24 cellular contexts compared by ENCODE assay signal in genomic region chr18:28149810-28150420, GRCh38. TPM values are rescaled to one million over a fixed set of nuclear protein-coding genes. Genes with fewer than 3 reads are reported as not detected.
DNase-seq lines count a peak whose midpoint lies in the region; ATAC-seq, FAIRE-seq and TF ChIP-seq lines count a peak whose summit lies in the region.
"Had no signal": no experiment of that assay in that cellular context is flagged by ENCODE, and none has a peak within 500 bp of the region (broad histone marks: within the 10 kb centered on the region; RNA-seq: fewer than 3 reads in every experiment).

No MANE protein-coding gene starts in this region.

- no peak for TF ChIP-seq POLR2A in thyroid gland (IDR thresholded peaks at IDR 0.05)

- H3K4me1 ChIP-seq in SK-N-SH (ENCODE audit: control insufficient read depth in 1 of 2, insufficient read depth in 2 of 2, low read depth in 1 of 2, low read length in 1 of 2) (peaks cover 8 to 18% of the 10 kb centered on the region in 2 experiments), kidney (ENCODE audit: control insufficient read depth in 1 of 2, insufficient read depth in 1 of 2, low read depth in 1 of 2, low read length in 2 of 2) (peaks cover 0 to 4% of the 10 kb centered on the region in 2 donors), thyroid gland (peaks cover 9% of the 10 kb centered on the region in 2 donors)
- H3K4me1 ChIP-seq: SJCRH30, upper lobe of left lung had no signal

- H3K27me3 ChIP-seq in SK-N-SH (ENCODE audit: insufficient read depth), result no peaks in the 10 kb centered on the region
- no peaks in the 10 kb centered on the region for H3K27me3 ChIP-seq in dorsolateral prefrontal cortex
- no peaks in the 10 kb centered on the region for H3K27me3 ChIP-seq in thyroid gland
- H3K27me3 ChIP-seq: SJCRH30, upper lobe of left lung had no signal

- no peaks in the 10 kb centered on the region for H3K9me2 ChIP-seq in SK-N-SH

- H3K4me3 ChIP-seq in SK-N-SH (ENCODE audit: low read depth in 2 of 2, low read length in 1 of 2) (no peak overlapping the region), dorsolateral prefrontal cortex (no peak overlapping the region), kidney (ENCODE audit: low read length in 2 of 2) (peak overlapping the region; percentile 9 to 26), thyroid gland (replicated peaks in 1 of 3) (no peak overlapping the region)
- H3K4me3 ChIP-seq: SJCRH30, upper lobe of left lung had no signal

- ATAC-seq in SK-N-SH treated with all-trans-retinoic acid at 6 μM for 48 hours (peak; percentile 9; the same call in 2 of the 3 replicates), HG02798 (IDR thresholded peaks at IDR 0.05; ENCODE audit: poor library complexity, unreplicated experiment) (no peak)
- ATAC-seq: esophagus mucosa had no signal

- CTCF ChIA-PET in SK-N-SH (lab: Yijun Ruan, JAX), result no interaction called here

- H3K4me2 ChIP-seq in SK-N-SH, result no peak overlapping the region

- peaks cover 81% of the 10 kb centered on the region for H4K20me1 ChIP-seq in SK-N-SH (ENCODE audit: insufficient read depth)

- no peak for TF ChIP-seq RAD21 in SK-N-SH (IDR thresholded peaks at IDR 0.05; ENCODE audit: low read length)

- no peak for FAIRE-seq in kidney (lab: Jason Lieb, UNC)

- DNase-seq in SK-N-SH, result no peak
- peak in 1 of 10 donors; percentile 39 for DNase-seq in dorsolateral prefrontal cortex
- DNase-seq in kidney, result no peak
- peak; percentile 70 to 80 for DNase-seq in thyroid gland
- DNase-seq in stimulated activated CD4-positive, alpha-beta T cell treated with anti-CD3 and anti-CD28 coated beads, Interleukin-2, amount 100 ng/mL, for 24 hours, result no peak
- DNase-seq in NCI-H1436 treated with DMSO at 0.1 percent for 48 hours (lab: John Stamatoyannopoulos, UW), result no peak
- DNase-seq: activated CD4-positive, alpha-beta T cell treated with anti-CD3 and anti-CD28 coated beads, Interleukin-2, amount 50 U/mL, for 48 hours; activated naive CD8-positive, alpha-beta T cell treated with anti-CD3 and anti-CD28 coated beads, Interleukin-2, amount 10 ng/mL, durations not matched to agents 7 days and 5 days; AML-193; CD4-positive, alpha-beta memory T cell; DMS153; effector memory CD4-positive, alpha-beta T cell; foreskin melanocyte; GF-D8; hippocampal formation; Kasumi-1; NCI-H187 treated with DMSO at 0.1 percent for 48 hours; NCI-H345; SJCRH30; T-helper 1 cell had no signal

- H3K27ac ChIP-seq in SK-N-SH (ENCODE audit: low read depth in 2 of 2, low read length in 1 of 2) (no peak overlapping the region; a peak in 1 of 4 replicates), dorsolateral prefrontal cortex (peak overlapping the region in 35 of 59 donors; percentile 0 to 86 (median 41)), kidney (ENCODE audit: low read depth in 2 of 2, low read length in 2 of 2) (peak overlapping the region in 1 of 2 donors; percentile 27), thyroid gland (peak overlapping the region in 1 of 3 donors; percentile 13)
- H3K27ac ChIP-seq: SJCRH30, upper lobe of left lung had no signal

- H3K36me3 ChIP-seq in SK-N-SH (replicated peaks in 1 of 2; ENCODE audit: control insufficient read depth in 1 of 2, insufficient read depth in 2 of 2, low read length in 1 of 2), result peaks cover 27 to 28% of the 10 kb centered on the region in 2 experiments
- H3K36me3 ChIP-seq in kidney (ENCODE audit: control insufficient read depth in 1 of 2, insufficient read depth in 2 of 2, low read length in 2 of 2), result no peaks in the 10 kb centered on the region
- no peaks in the 10 kb centered on the region for H3K36me3 ChIP-seq in thyroid gland
- H3K36me3 ChIP-seq: SJCRH30, upper lobe of left lung had no signal

- TF ChIP-seq EP300 in SK-N-SH (IDR thresholded peaks at IDR 0.05; ENCODE audit: borderline replicate concordance in 1 of 2, low read depth in 1 of 2, low read length in 1 of 2), result no peak

- H3K79me2 ChIP-seq in SK-N-SH (ENCODE audit: insufficient read depth), result peaks cover 100% of the 10 kb centered on the region

- no peak overlapping the region for H3K9ac ChIP-seq in SK-N-SH
- H3K9ac ChIP-seq in kidney (ENCODE audit: low read length in 2 of 2), result no peak overlapping the region

- peaks cover 25% of the 10 kb centered on the region for H3F3A ChIP-seq in SK-N-SH (replicated peaks; ENCODE audit: insufficient read depth)

- H2AFZ ChIP-seq in SK-N-SH (ENCODE audit: low read depth), result no peak overlapping the region

- no peaks in the 10 kb centered on the region for H3K9me3 ChIP-seq in SK-N-SH
- no peaks in the 10 kb centered on the region for H3K9me3 ChIP-seq in kidney (ENCODE audit: control insufficient read depth in 1 of 2, low read length in 2 of 2)
- H3K9me3 ChIP-seq in thyroid gland, result no peaks in the 10 kb centered on the region
- H3K9me3 ChIP-seq: SJCRH30, upper lobe of left lung had no signal

- WGBS in SK-N-SH (ENCODE audit: low lambda C conversion rate), result 94% methylated on average over 14 of the region's 14 CpGs
- 49% methylated on average over 14 of the region's 14 CpGs for WGBS in thyroid gland, 2 donors

- intact Hi-C loops in dorsolateral prefrontal cortex (cut with DNase I), result no loop called here
- intact Hi-C loops in kidney (cut with DNase I), result no loop called here
- intact Hi-C loops in thyroid gland (cut with DNase I), result no loop called here

- TF ChIP-seq CTCF in SK-N-SH (IDR thresholded peaks at IDR 0.05) (no peak), dorsolateral prefrontal cortex (IDR thresholded peaks at IDR 0.05 in 54 of 56, conservative IDR thresholded peaks at IDR 0.05 in 2 of 56; ENCODE audit: low read depth in 1 of 56, partially characterized antibody in 56 of 56) (no peak), kidney (IDR thresholded peaks at IDR 0.05; ENCODE audit: borderline replicate concordance, extremely low read depth, insufficient read depth) (no peak), thyroid gland (IDR thresholded peaks at IDR 0.05) (no peak)

- POLR2A ChIA-PET in SK-N-SH (lab: Yijun Ruan, JAX), result no interaction called here

TF ChIP-seq in SK-N-SH treated with all-trans-retinoic acid at 6 μM for 48 hours, 23 proteins besides CTCF, POLR2A, EP300 and RAD21:
- TF ChIP-seq ISL1 (CRISPR knock-in tag; IDR thresholded peaks at IDR 0.05), result no peak
- TF ChIP-seq ZNF565 (CRISPR knock-in tag; conservative IDR thresholded peaks at IDR 0.05; ENCODE audit: low read depth), result no peak
- TF ChIP-seq CREB5 (CRISPR knock-in tag; IDR thresholded peaks at IDR 0.05; ENCODE audit: low read depth), result no peak
TF ChIP-seq in SK-N-SH treated with all-trans-retinoic acid at 6 μM for 48 hours: peak in this region for 0.

TF ChIP-seq in SK-N-SH, 30 proteins besides CTCF, POLR2A, EP300 and RAD21:
- TF ChIP-seq, protein P1, sequence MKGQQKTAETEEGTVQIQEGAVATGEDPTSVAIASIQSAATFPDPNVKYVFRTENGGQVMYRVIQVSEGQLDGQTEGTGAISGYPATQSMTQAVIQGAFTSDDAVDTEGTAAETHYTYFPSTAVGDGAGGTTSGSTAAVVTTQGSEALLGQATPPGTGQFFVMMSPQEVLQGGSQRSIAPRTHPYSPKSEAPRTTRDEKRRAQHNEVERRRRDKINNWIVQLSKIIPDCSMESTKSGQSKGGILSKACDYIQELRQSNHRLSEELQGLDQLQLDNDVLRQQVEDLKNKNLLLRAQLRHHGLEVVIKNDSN (IDR thresholded peaks at IDR 0.05; ENCODE audit: borderline replicate concordance, low read depth), result no peak
- no peak for TF ChIP-seq JUND (IDR thresholded peaks at IDR 0.05)
- TF ChIP-seq TEAD4 (IDR thresholded peaks at IDR 0.05; ENCODE audit: borderline replicate concordance, insufficient read depth), result no peak
- no peak for TF ChIP-seq ELF1 (IDR thresholded peaks at IDR 0.05)
- TF ChIP-seq GABPA (IDR thresholded peaks at IDR 0.05; ENCODE audit: low read depth), result no peak

RNA-seq across cellular contexts. Expression of gene CDH2, which starts 27.0 kb away (rescaled TPM):
- polyA plus RNA-seq in SK-N-SH (2012; rRNA removed) (146 and 186 TPM in 2 replicates), kidney (ENCODE audit: insufficient read depth, low read depth, low replicate concordance) (6.3 TPM)
- 189 and 223 TPM in 2 replicates for polyA plus RNA-seq in SK-N-SH (2012; cell fraction: cytosol; rRNA removed)
- 62.9 and 131 TPM in 2 replicates for polyA plus RNA-seq in SK-N-SH (2012; cell fraction: nucleus; rRNA removed)
- total RNA-seq in dorsolateral prefrontal cortex (100 to 1,000 TPM in 8 of 120 experiments, 10 to 100 TPM in 112; 44.8 to 109 (median 82.2) TPM), kidney (29.6 TPM), thyroid gland (1 to 10 TPM in 3 of 4 donors, under 1 TPM in 1; 0.78 to 7.9 (median 3.3) TPM)
- total RNA-seq: activated naive CD8-positive, alpha-beta T cell treated with anti-CD3 and anti-CD28 coated beads, Interleukin-2, amount 10 ng/mL, durations not matched to agents 7 days and 5 days; CD4-positive, alpha-beta memory T cell; esophagus mucosa had no signal
- polyA plus RNA-seq: CD4-positive, alpha-beta memory T cell had no signal

Comparison
In these comparisons a context has a peak if more than half of its experiments do, and no peak if none do; other contexts are left out.
1. DNase-seq: peak in thyroid gland (2 of 2); none in SK-N-SH (single experiment), kidney (single experiment), stimulated activated CD4-positive, alpha-beta T cell treated with anti-CD3 and anti-CD28 coated beads, Interleukin-2, amount 100 ng/mL, for 24 hours (0 of 2) and NCI-H1436 treated with DMSO at 0.1 percent for 48 hours (single experiment).
2. H3K27ac ChIP-seq: peak in dorsolateral prefrontal cortex (35 of 59); none in SK-N-SH (0 of 2).
3. H3K4me3 ChIP-seq: peak in kidney (2 of 2); none in SK-N-SH (0 of 2), dorsolateral prefrontal cortex (0 of 59) and thyroid gland (0 of 3).